ENCODE assay signal across 31 cellular contexts in genomic region chr17:35740216-35740615, GRCh38. TPM values are rescaled to one million over a fixed set of nuclear protein-coding genes. Genes with fewer than 3 reads are reported as not detected.
"Had no signal": no experiment of that assay in that cellular context is flagged by ENCODE, and none has a peak within 500 bp of the region (broad histone marks: within the 10 kb centered on the region; RNA-seq: fewer than 3 reads in every experiment).

No MANE protein-coding gene starts in this region.

- H3K4me1 ChIP-seq: foreskin keratinocyte had no signal

- DNase-seq: activated CD4-positive, alpha-beta memory T cell treated with anti-CD3 and anti-CD28 coated beads, Interleukin-2, amount 10 ng/mL, durations not matched to agents 7 days and 5 days; activated CD4-positive, alpha-beta T cell treated with anti-CD3 and anti-CD28 coated beads for 1 hour; activated CD4-positive, alpha-beta T cell treated with anti-CD3 and anti-CD28 coated beads for 4 hours; activated CD4-positive, alpha-beta T cell treated with anti-CD3 and anti-CD28 coated beads, Interleukin-2, amount 10 ng/mL, durations not matched to agents 7 days and 5 days; activated CD4-positive, alpha-beta T cell treated with anti-CD3 and anti-CD28 coated beads, Interleukin-2, amount 50 U/mL, for 4 hours; activated CD8-positive, alpha-beta memory T cell treated with anti-CD3 and anti-CD28 coated beads for 24 hours; activated effector memory CD4-positive, alpha-beta T cell treated with anti-CD3 and anti-CD28 coated beads, Interleukin-2, amount 50 U/mL, for 16 hours; activated naive CD4-positive, alpha-beta T cell treated with anti-CD3 and anti-CD28 coated beads for 36 hours; activated naive CD8-positive, alpha-beta T cell treated with anti-CD3 and anti-CD28 coated beads, Interleukin-2, amount 10 ng/mL, durations not matched to agents 7 days and 5 days; activated T-cell treated with anti-CD3 and anti-CD28 coated beads, Interleukin-2, amount 50 U/mL, for 1 hour; activated T-cell treated with anti-CD3 and anti-CD28 coated beads, Interleukin-2, amount 50 U/mL, for 48 hours; amniotic stem cell; brain microvascular endothelial cell; caudate nucleus; cortex of kidney; dermis blood vessel endothelial cell; effector CD4-positive, alpha-beta T cell; effector memory CD8-positive, alpha-beta T cell; erythroblast; foreskin keratinocyte; gastrocnemius medialis; glutamatergic neuron; T-helper 1 cell; T-helper 17 cell; T1000 had no signal

- H3K27ac ChIP-seq: brain microvascular endothelial cell, esophagus muscularis mucosa, foreskin keratinocyte, gastrocnemius medialis had no signal

- H3K36me3 ChIP-seq: brain microvascular endothelial cell, esophagus muscularis mucosa, gastrocnemius medialis had no signal

- FAIRE-seq: astrocyte, colon had no signal

- ATAC-seq: effector memory CD8-positive, alpha-beta T cell; T-helper 17 cell had no signal

- H3K9me3 ChIP-seq: esophagus muscularis mucosa, gastrocnemius medialis had no signal

RNA-seq across cellular contexts. Expression of gene GAS2L2, which starts 12.8 kb away (rescaled TPM):
- total RNA-seq: activated CD4-positive, alpha-beta memory T cell treated with anti-CD3 and anti-CD28 coated beads, Interleukin-2, amount 10 ng/mL, durations not matched to agents 7 days and 5 days; activated CD4-positive, alpha-beta T cell treated with anti-CD3 and anti-CD28 coated beads, Interleukin-2, amount 10 ng/mL, durations not matched to agents 7 days and 5 days; activated T-helper 2 cell treated with anti-CD3 and anti-CD28 coated beads, Interferon-gamma antibody, Interleukin-2, Interleukin-4, amounts not matched to agents 10 μg/mL and 5 μg/mL and 100 μg/mL, durations not matched to agents 14 hours and 24 hours and 36 hours; chondrocyte; foreskin keratinocyte; T-helper 17 cell had no signal
- polyA plus RNA-seq: foreskin keratinocyte had no signal

RNA-seq across cellular contexts. Expression of gene C17orf50, which starts 20.5 kb away (rescaled TPM):
- total RNA-seq: activated CD4-positive, alpha-beta memory T cell treated with anti-CD3 and anti-CD28 coated beads, Interleukin-2, amount 10 ng/mL, durations not matched to agents 7 days and 5 days; activated CD4-positive, alpha-beta T cell treated with anti-CD3 and anti-CD28 coated beads, Interleukin-2, amount 10 ng/mL, durations not matched to agents 7 days and 5 days; activated naive CD4-positive, alpha-beta T cell treated with anti-CD3 and anti-CD28 coated beads for 36 hours; activated naive CD8-positive, alpha-beta T cell treated with anti-CD3 and anti-CD28 coated beads, Interleukin-2, amount 10 ng/mL, durations not matched to agents 7 days and 5 days; activated T-helper 1 cell treated with anti-CD3 and anti-CD28 coated beads, Interleukin-12 subunit alpha, Interleukin-12 subunit beta, Interleukin-2, Interleukin-4 antibody, amounts not matched to agents 30 ng/mL and 10 ng/mL and 1 ng/mL, durations not matched to agents 14 hours and 24 hours and 36 hours; activated T-helper 2 cell treated with anti-CD3 and anti-CD28 coated beads, Interferon-gamma antibody, Interleukin-2, Interleukin-4, amounts not matched to agents 10 μg/mL and 5 μg/mL and 100 μg/mL, durations not matched to agents 14 hours and 24 hours and 36 hours; astrocyte; chondrocyte; dermis blood vessel endothelial cell; esophagus muscularis mucosa; foreskin keratinocyte; gastrocnemius medialis; T-helper 17 cell had no signal
- polyA plus RNA-seq: foreskin keratinocyte had no signal

RNA-seq across cellular contexts. Expression of gene MMP28, which starts 55.2 kb away (rescaled TPM):
- total RNA-seq: activated CD4-positive, alpha-beta memory T cell treated with anti-CD3 and anti-CD28 coated beads, Interleukin-2, amount 10 ng/mL, durations not matched to agents 7 days and 5 days; activated CD4-positive, alpha-beta T cell treated with anti-CD3 and anti-CD28 coated beads, Interleukin-2, amount 10 ng/mL, durations not matched to agents 7 days and 5 days; activated T-helper 1 cell treated with anti-CD3 and anti-CD28 coated beads, Interleukin-12 subunit alpha, Interleukin-12 subunit beta, Interleukin-2, Interleukin-4 antibody, amounts not matched to agents 30 ng/mL and 10 ng/mL and 1 ng/mL, durations not matched to agents 14 hours and 24 hours and 36 hours; activated T-helper 2 cell treated with anti-CD3 and anti-CD28 coated beads, Interferon-gamma antibody, Interleukin-2, Interleukin-4, amounts not matched to agents 10 μg/mL and 5 μg/mL and 100 μg/mL, durations not matched to agents 14 hours and 24 hours and 36 hours had no signal
